29 cellular contexts compared by ENCODE assay signal in the genomic region with DNA sequence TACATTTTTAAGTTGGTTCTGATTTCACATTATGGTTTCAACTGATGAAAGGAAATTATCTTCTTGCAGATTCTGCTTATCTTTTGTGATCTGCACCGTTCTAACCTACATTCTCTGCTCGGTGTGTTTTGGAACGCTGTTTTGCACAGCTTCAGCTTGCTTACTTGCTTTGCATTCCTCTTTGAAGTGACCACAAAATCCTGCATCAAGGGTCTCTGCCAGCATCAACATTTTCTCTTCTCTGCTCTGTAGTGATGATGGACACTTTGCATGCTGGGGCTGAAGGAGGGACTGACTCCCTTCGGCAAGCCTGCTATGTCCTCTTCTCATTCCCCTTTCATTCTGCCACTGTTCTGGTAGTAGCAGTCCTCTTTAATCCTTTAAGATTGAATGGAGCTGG.
"Had no signal": no experiment of that assay in that cellular context is flagged by ENCODE, and none has a peak within 500 bp of the region (broad histone marks: within the 10 kb centered on the region; RNA-seq: fewer than 3 reads in every experiment).

No MANE protein-coding gene starts in this region.

- H3K27ac ChIP-seq: ascending aorta, brain microvascular endothelial cell, coronary artery, dorsolateral prefrontal cortex, heart right ventricle, hepatocyte had no signal

- H3K36me3 ChIP-seq: ascending aorta, brain microvascular endothelial cell, heart right ventricle had no signal

- H3K79me2 ChIP-seq: hepatocyte had no signal

- H3K27me3 Mint-ChIP-seq: activated CD4-positive, alpha-beta memory T cell treated with anti-CD3 and anti-CD28 coated beads, Interleukin-2, amount 10 ng/mL, durations not matched to agents 7 days and 5 days; activated CD4-positive, alpha-beta T cell treated with anti-CD3 and anti-CD28 coated beads, Interleukin-2, amount 10 ng/mL, durations not matched to agents 7 days and 5 days; activated naive CD4-positive, alpha-beta T cell treated with anti-CD3 and anti-CD28 coated beads, Interleukin-2, amount 10 ng/mL, durations not matched to agents 7 days and 5 days; activated naive CD8-positive, alpha-beta T cell treated with anti-CD3 and anti-CD28 coated beads, Interleukin-2, amount 10 ng/mL, durations not matched to agents 7 days and 5 days; activated T-cell treated with anti-CD3 and anti-CD28 coated beads, Interleukin-2, amount 50 U/mL, for 24 hours; central memory CD8-positive, alpha-beta T cell; T-helper 17 cell had no signal

- DNase-seq: activated CD4-positive, alpha-beta memory T cell treated with anti-CD3 and anti-CD28 coated beads, Interleukin-2, amount 10 ng/mL, durations not matched to agents 7 days and 5 days; activated CD4-positive, alpha-beta T cell treated with anti-CD3 and anti-CD28 coated beads for 1 hour; activated CD4-positive, alpha-beta T cell treated with anti-CD3 and anti-CD28 coated beads for 4 hours; activated CD4-positive, alpha-beta T cell treated with anti-CD3 and anti-CD28 coated beads, Interleukin-2, amount 10 ng/mL, durations not matched to agents 7 days and 5 days; activated CD4-positive, alpha-beta T cell treated with anti-CD3 and anti-CD28 coated beads, Interleukin-2, amount 50 U/mL, for 4 hours; activated CD8-positive, alpha-beta memory T cell treated with anti-CD3 and anti-CD28 coated beads, Interleukin-2, amount 50 U/mL, for 48 hours; activated gamma-delta T cell; activated naive CD4-positive, alpha-beta T cell; activated naive CD4-positive, alpha-beta T cell treated with anti-CD3 and anti-CD28 coated beads, Interleukin-2, amount 10 ng/mL, durations not matched to agents 7 days and 5 days; activated naive CD8-positive, alpha-beta T cell treated with anti-CD3 and anti-CD28 coated beads, Interleukin-2, amount 10 ng/mL, durations not matched to agents 7 days and 5 days; activated T-cell treated with anti-CD3 and anti-CD28 coated beads for 4 hours; activated T-cell treated with anti-CD3 and anti-CD28 coated beads, Interleukin-2, amount 50 U/mL, for 24 hours; activated T-cell treated with anti-CD3 and anti-CD28 coated beads, Interleukin-2, amount 50 U/mL, for 72 hours; brain microvascular endothelial cell; dorsolateral prefrontal cortex; effector memory CD4-positive, alpha-beta T cell; endodermal cell; foreskin fibroblast; heart right ventricle; T-helper 17 cell; T1000 had no signal

- H3K4me2 ChIP-seq: hepatocyte had no signal

- H3K4me3 ChIP-seq: ascending aorta, coronary artery, dorsolateral prefrontal cortex, heart right ventricle, hepatocyte had no signal

- H3K9me3 ChIP-seq: ascending aorta had no signal

- H3K4me1 Mint-ChIP-seq: activated CD4-positive, alpha-beta memory T cell treated with anti-CD3 and anti-CD28 coated beads, Interleukin-2, amount 10 ng/mL, durations not matched to agents 7 days and 5 days; activated CD4-positive, alpha-beta T cell treated with anti-CD3 and anti-CD28 coated beads, Interleukin-2, amount 10 ng/mL, durations not matched to agents 7 days and 5 days; activated naive CD4-positive, alpha-beta T cell treated with anti-CD3 and anti-CD28 coated beads, Interleukin-2, amount 10 ng/mL, durations not matched to agents 7 days and 5 days; activated naive CD8-positive, alpha-beta T cell treated with anti-CD3 and anti-CD28 coated beads, Interleukin-2, amount 10 ng/mL, durations not matched to agents 7 days and 5 days; central memory CD8-positive, alpha-beta T cell; endodermal cell; T-helper 17 cell; WTC11 had no signal

- H2AFZ ChIP-seq: hepatocyte had no signal

- H3K9me3 Mint-ChIP-seq: activated CD4-positive, alpha-beta memory T cell treated with anti-CD3 and anti-CD28 coated beads, Interleukin-2, amount 10 ng/mL, durations not matched to agents 7 days and 5 days; activated CD4-positive, alpha-beta T cell treated with anti-CD3 and anti-CD28 coated beads, Interleukin-2, amount 10 ng/mL, durations not matched to agents 7 days and 5 days; activated naive CD4-positive, alpha-beta T cell treated with anti-CD3 and anti-CD28 coated beads, Interleukin-2, amount 10 ng/mL, durations not matched to agents 7 days and 5 days; activated naive CD8-positive, alpha-beta T cell treated with anti-CD3 and anti-CD28 coated beads, Interleukin-2, amount 10 ng/mL, durations not matched to agents 7 days and 5 days; activated T-cell treated with anti-CD3 and anti-CD28 coated beads, Interleukin-2, amount 50 U/mL, for 24 hours; central memory CD8-positive, alpha-beta T cell; dendritic cell treated with granulocyte-macrophage colony-stimulating factor and Interleukin-4, amounts not matched to agents 40 ng/mL and 50 ng/mL, for 4 days; endodermal cell; T-helper 2 cell treated with Interferon-gamma antibody and Interleukin-4, amounts not matched to agents 5 μg/mL and 100 μg/mL, for 36 hours had no signal

- H3K36me3 Mint-ChIP-seq: activated naive CD4-positive, alpha-beta T cell treated with anti-CD3 and anti-CD28 coated beads, Interleukin-2, amount 10 ng/mL, durations not matched to agents 7 days and 5 days; activated naive CD4-positive, alpha-beta T cell treated with anti-CD3 and anti-CD28 coated beads, Interleukin-2, amount 50 U/mL, for 72 hours; activated naive CD8-positive, alpha-beta T cell treated with anti-CD3 and anti-CD28 coated beads, Interleukin-2, amount 10 ng/mL, durations not matched to agents 7 days and 5 days had no signal

- H3K27me3 ChIP-seq: ascending aorta, brain microvascular endothelial cell, dorsolateral prefrontal cortex, heart right ventricle, hepatocyte had no signal

- H3K4me1 ChIP-seq: ascending aorta, heart right ventricle had no signal

- H3K4me3 Mint-ChIP-seq: activated CD4-positive, alpha-beta memory T cell treated with anti-CD3 and anti-CD28 coated beads, Interleukin-2, amount 10 ng/mL, durations not matched to agents 7 days and 5 days; activated CD4-positive, alpha-beta T cell treated with anti-CD3 and anti-CD28 coated beads, Interleukin-2, amount 10 ng/mL, durations not matched to agents 7 days and 5 days; activated naive CD4-positive, alpha-beta T cell treated with anti-CD3 and anti-CD28 coated beads, Interleukin-2, amount 10 ng/mL, durations not matched to agents 7 days and 5 days; activated naive CD8-positive, alpha-beta T cell treated with anti-CD3 and anti-CD28 coated beads, Interleukin-2, amount 10 ng/mL, durations not matched to agents 7 days and 5 days; activated T-cell treated with anti-CD3 and anti-CD28 coated beads, Interleukin-2, amount 50 U/mL, for 24 hours; activated T-cell treated with anti-CD3 and anti-CD28 coated beads, Interleukin-2, amount 50 U/mL, for 72 hours; central memory CD8-positive, alpha-beta T cell; dendritic cell treated with granulocyte-macrophage colony-stimulating factor and Interleukin-4, amounts not matched to agents 40 ng/mL and 50 ng/mL, for 4 days; endodermal cell; T-helper 17 cell; T-helper 2 cell treated with Interferon-gamma antibody and Interleukin-4, amounts not matched to agents 5 μg/mL and 100 μg/mL, for 36 hours; WTC11 had no signal

- H3K27ac Mint-ChIP-seq: activated CD4-positive, alpha-beta memory T cell treated with anti-CD3 and anti-CD28 coated beads, Interleukin-2, amount 10 ng/mL, durations not matched to agents 7 days and 5 days; activated CD4-positive, alpha-beta T cell treated with anti-CD3 and anti-CD28 coated beads, Interleukin-2, amount 10 ng/mL, durations not matched to agents 7 days and 5 days; activated naive CD4-positive, alpha-beta T cell treated with anti-CD3 and anti-CD28 coated beads, Interleukin-2, amount 10 ng/mL, durations not matched to agents 7 days and 5 days; activated naive CD4-positive, alpha-beta T cell treated with anti-CD3 and anti-CD28 coated beads, Interleukin-2, amount 50 U/mL, for 72 hours; activated naive CD8-positive, alpha-beta T cell treated with anti-CD3 and anti-CD28 coated beads, Interleukin-2, amount 10 ng/mL, durations not matched to agents 7 days and 5 days; activated T-cell treated with anti-CD3 and anti-CD28 coated beads, Interleukin-2, amount 50 U/mL, for 24 hours; activated T-cell treated with anti-CD3 and anti-CD28 coated beads, Interleukin-2, amount 50 U/mL, for 72 hours; dendritic cell treated with granulocyte-macrophage colony-stimulating factor and Interleukin-4, amounts not matched to agents 40 ng/mL and 50 ng/mL, for 4 days; endodermal cell; T-helper 17 cell; T-helper 2 cell treated with Interferon-gamma antibody and Interleukin-4, amounts not matched to agents 5 μg/mL and 100 μg/mL, for 36 hours; WTC11 had no signal
